In genomic region chr9:107782381-107782780, GRCh38 we compare ENCODE assay signal across 21 cellular contexts.
DNase-seq lines count a peak whose midpoint lies in the region; ATAC-seq and TF ChIP-seq lines count a peak whose summit lies in the region.
"Had no signal": no experiment of that assay in that cellular context is flagged by ENCODE, and none has a peak within 500 bp of the region (broad histone marks: within the 10 kb centered on the region; RNA-seq: fewer than 3 reads in every experiment).

No MANE protein-coding gene starts in this region.

- DNase-seq in EH (ENCODE audit: low read depth): peak; percentile 73
- DNase-seq in MG63: peak; percentile 8
- DNase-seq in brain microvascular endothelial cell: peak; percentile 71
- peak; percentile 43 for DNase-seq in osteoblast (ENCODE audit: insufficient read length, low spot score, missing footprints)
- DNase-seq in central memory CD4-positive, alpha-beta T cell: no peak
- DNase-seq in stimulated activated naive CD8-positive, alpha-beta T cell treated with anti-CD3 and anti-CD28 coated beads, Interleukin-15, amount 100 ng/mL, for 72 hours: no peak
- DNase-seq in NCI-H2081 (lab: John Stamatoyannopoulos, UW): no peak
- DNase-seq: activated CD4-positive, alpha-beta T cell treated with anti-CD3 and anti-CD28 coated beads for 4 hours; CD4-positive, CD25-positive, alpha-beta regulatory T cell; dorsolateral prefrontal cortex; esophagus squamous epithelium; hippocampal formation; kidney; NCI-H1092 treated with DMSO at 0.1 percent for 48 hours; NCI-H69; nephron progenitor cell; Peyer's patch had no signal

- H3K4me3 Mint-ChIP-seq in stimulated activated naive CD8-positive, alpha-beta T cell treated with anti-CD3 and anti-CD28 coated beads, Interleukin-15, amount 100 ng/mL, for 72 hours: no peak overlapping the region
- H3K4me3 Mint-ChIP-seq: activated naive CD4-positive, alpha-beta T cell treated with anti-CD3 and anti-CD28 coated beads, Interleukin-2, amount 50 U/mL, for 24 hours; CD4-positive, CD25-positive, alpha-beta regulatory T cell; memory B cell; nephron progenitor cell had no signal

- H3K27me3 Mint-ChIP-seq in stimulated activated naive CD8-positive, alpha-beta T cell treated with anti-CD3 and anti-CD28 coated beads, Interleukin-15, amount 100 ng/mL, for 72 hours: no peaks in the 10 kb centered on the region
- H3K27me3 Mint-ChIP-seq: activated naive CD4-positive, alpha-beta T cell treated with anti-CD3 and anti-CD28 coated beads, Interleukin-2, amount 50 U/mL, for 24 hours; CD4-positive, CD25-positive, alpha-beta regulatory T cell; memory B cell had no signal

- H3K4me3 ChIP-seq in MG63 (no peak overlapping the region), brain microvascular endothelial cell (ENCODE audit: low read depth, low read length) (no peak overlapping the region), osteoblast (ENCODE audit: insufficient read depth, low read length) (no peak overlapping the region)
- H3K4me3 ChIP-seq: dorsolateral prefrontal cortex, esophagus squamous epithelium, Peyer's patch had no signal

- no peaks in the 10 kb centered on the region for H4K20me1 ChIP-seq in osteoblast (ENCODE audit: insufficient read depth, low read length)

- H3K36me3 ChIP-seq in MG63: no peaks in the 10 kb centered on the region
- H3K36me3 ChIP-seq in brain microvascular endothelial cell (replicated peaks): no peaks in the 10 kb centered on the region
- no peaks in the 10 kb centered on the region for H3K36me3 ChIP-seq in osteoblast (ENCODE audit: insufficient read depth, low read length)
- H3K36me3 ChIP-seq: esophagus squamous epithelium, Peyer's patch had no signal

- H3K79me2 ChIP-seq in osteoblast (ENCODE audit: insufficient read depth, low read length): no peaks in the 10 kb centered on the region

- in situ Hi-C loops in brain microvascular endothelial cell (cut with HindIII; ENCODE audit: low pct_ligation_motif_present, low sequenced_read_pairs): no loop called here

- no peak overlapping the region for H2AFZ ChIP-seq in osteoblast (ENCODE audit: low read length)

- H3K9me3 ChIP-seq in MG63 (no peaks in the 10 kb centered on the region), osteoblast (ENCODE audit: low read depth, low read length) (no peaks in the 10 kb centered on the region)
- H3K9me3 ChIP-seq: esophagus squamous epithelium, Peyer's patch had no signal

- no peak for ATAC-seq in GM21619 (IDR thresholded peaks at IDR 0.05; ENCODE audit: unreplicated experiment)
- no peak for ATAC-seq in stimulated activated naive CD8-positive, alpha-beta T cell treated with anti-CD3 and anti-CD28 coated beads, Interleukin-15, amount 100 ng/mL, for 72 hours
- ATAC-seq: HepG2 had no signal

- H3K27ac Mint-ChIP-seq in stimulated activated naive CD8-positive, alpha-beta T cell treated with anti-CD3 and anti-CD28 coated beads, Interleukin-15, amount 100 ng/mL, for 72 hours: no peak overlapping the region
- H3K27ac Mint-ChIP-seq: activated naive CD4-positive, alpha-beta T cell treated with anti-CD3 and anti-CD28 coated beads, Interleukin-2, amount 50 U/mL, for 24 hours; CD4-positive, CD25-positive, alpha-beta regulatory T cell; memory B cell had no signal

- H3K9me3 Mint-ChIP-seq in stimulated activated naive CD8-positive, alpha-beta T cell treated with anti-CD3 and anti-CD28 coated beads, Interleukin-15, amount 100 ng/mL, for 72 hours: no peaks in the 10 kb centered on the region
- H3K9me3 Mint-ChIP-seq: memory B cell, nephron progenitor cell had no signal

- H3K27ac ChIP-seq in brain microvascular endothelial cell (no peak overlapping the region), osteoblast (ENCODE audit: low read depth, low read length) (no peak overlapping the region)
- H3K27ac ChIP-seq: dorsolateral prefrontal cortex, esophagus squamous epithelium, Peyer's patch had no signal

- no peak overlapping the region for H3K4me2 ChIP-seq in osteoblast (ENCODE audit: insufficient read depth, low read length)

- no peaks in the 10 kb centered on the region for H3K27me3 ChIP-seq in MG63
- no peaks in the 10 kb centered on the region for H3K27me3 ChIP-seq in brain microvascular endothelial cell (replicated peaks)
- H3K27me3 ChIP-seq in osteoblast (ENCODE audit: insufficient read depth, low read length): no peaks in the 10 kb centered on the region
- H3K27me3 ChIP-seq: dorsolateral prefrontal cortex, esophagus squamous epithelium, Peyer's patch had no signal

- no peaks in the 10 kb centered on the region for H3K4me1 Mint-ChIP-seq in stimulated activated naive CD8-positive, alpha-beta T cell treated with anti-CD3 and anti-CD28 coated beads, Interleukin-15, amount 100 ng/mL, for 72 hours
- H3K4me1 Mint-ChIP-seq: activated naive CD4-positive, alpha-beta T cell treated with anti-CD3 and anti-CD28 coated beads, Interleukin-2, amount 50 U/mL, for 24 hours; CD4-positive, CD25-positive, alpha-beta regulatory T cell; memory B cell; nephron progenitor cell had no signal

- TF ChIP-seq CTCF in brain microvascular endothelial cell (IDR thresholded peaks at IDR 0.05; ENCODE audit: low read depth, low read length, missing control alignments): no peak
- TF ChIP-seq CTCF in osteoblast (IDR thresholded peaks at IDR 0.05; ENCODE audit: extremely low read depth, low read depth, low read length): no peak

- peaks cover 22% of the 10 kb centered on the region for H3K4me1 ChIP-seq in osteoblast (ENCODE audit: insufficient read depth, low read length)
- H3K4me1 ChIP-seq: esophagus squamous epithelium, Peyer's patch had no signal

Comparison
In these comparisons a context has a peak if more than half of its experiments do, and no peak if none do; other contexts are left out.
1. DNase-seq: peak in EH (single experiment), MG63 (single experiment), brain microvascular endothelial cell (single experiment) and osteoblast (single experiment); none in central memory CD4-positive, alpha-beta T cell (single experiment), stimulated activated naive CD8-positive, alpha-beta T cell treated with anti-CD3 and anti-CD28 coated beads, Interleukin-15, amount 100 ng/mL, for 72 hours (0 of 2) and NCI-H2081 (0 of 2).